ENCODE assay signal across 20 cellular contexts in genomic region chr16:50278251-50278650, GRCh38. TPM values are rescaled to one million over a fixed set of nuclear protein-coding genes. Genes with fewer than 3 reads are reported as not detected.
DNase-seq lines count a peak whose midpoint lies in the region; ATAC-seq and TF ChIP-seq lines count a peak whose summit lies in the region.
"Had no signal": no experiment of that assay in that cellular context is flagged by ENCODE, and none has a peak within 500 bp of the region (broad histone marks: within the 10 kb centered on the region; RNA-seq: fewer than 3 reads in every experiment).

No MANE protein-coding gene starts in this region.

- H3K4me1 ChIP-seq in HAP-1, result peaks cover 17% of the 10 kb centered on the region
- no peaks in the 10 kb centered on the region for H3K4me1 ChIP-seq in uterus

- no peaks in the 10 kb centered on the region for H3K9me3 Mint-ChIP-seq in T-helper 2 cell treated with Interferon-gamma antibody and Interleukin-4, amounts not matched to agents 5 μg/mL and 100 μg/mL, for 36 hours
- H3K9me3 Mint-ChIP-seq in activated naive CD8-positive, alpha-beta T cell (ENCODE audit: low read depth), result no peaks in the 10 kb centered on the region
- H3K9me3 Mint-ChIP-seq in natural killer cell (peaks cover 0 to 4% of the 10 kb centered on the region in 2 donors), endothelial cell (ENCODE audit: unreplicated experiment) (no peaks in the 10 kb centered on the region)

- in situ Hi-C loops in HAP-1 (cut with MboI; ENCODE audit: low sequenced_read_pairs), result no loop called here

- no peak for DNase-seq in T-helper 2 cell treated with Interferon-gamma antibody and Interleukin-4, amounts not matched to agents 5 μg/mL and 100 μg/mL, for 36 hours (ENCODE audit: low spot score)
- DNase-seq in T-helper 2 cell (no peak), HAP-1 (ENCODE audit: low spot score in 2 of 2) (peak; percentile 36 to 91), natural killer cell (no peak), uterus (no peak), endothelial cell (ENCODE audit: low spot score) (no peak)
- DNase-seq: 8988T; DND-41; effector CD4-positive, alpha-beta T cell; NCI-H1417 treated with DMSO at 0.1 percent for 48 hours; NCI-H2171; NCI-H774; nephron progenitor cell; Peyer's patch; upper lobe of left lung had no signal

- no peaks in the 10 kb centered on the region for H3K9me3 ChIP-seq in HAP-1
- H3K9me3 ChIP-seq in uterus, result no peaks in the 10 kb centered on the region
- H3K9me3 ChIP-seq: Peyer's patch, psoas muscle, upper lobe of left lung had no signal

- peak overlapping the region; percentile 79 for H3K27ac Mint-ChIP-seq in T-helper 2 cell treated with Interferon-gamma antibody and Interleukin-4, amounts not matched to agents 5 μg/mL and 100 μg/mL, for 36 hours
- peak overlapping the region; percentile 92 for H3K27ac Mint-ChIP-seq in activated naive CD8-positive, alpha-beta T cell
- peak overlapping the region; percentile 91 to 99 for H3K27ac Mint-ChIP-seq in natural killer cell
- H3K27ac Mint-ChIP-seq in endothelial cell (ENCODE audit: unreplicated experiment), result no peak overlapping the region
- H3K27ac Mint-ChIP-seq: nephron progenitor cell had no signal

- H3K4me3 ChIP-seq in HAP-1, result no peak overlapping the region
- no peak overlapping the region for H3K4me3 ChIP-seq in uterus
- H3K4me3 ChIP-seq: lung, Peyer's patch, psoas muscle had no signal

- no peak for TF ChIP-seq POLR2A in uterus (IDR thresholded peaks at IDR 0.05)

- peaks cover 62% of the 10 kb centered on the region for H3K36me3 Mint-ChIP-seq in T-helper 2 cell treated with Interferon-gamma antibody and Interleukin-4, amounts not matched to agents 5 μg/mL and 100 μg/mL, for 36 hours (ENCODE audit: low read depth)
- no peaks in the 10 kb centered on the region for H3K36me3 Mint-ChIP-seq in activated naive CD8-positive, alpha-beta T cell
- H3K36me3 Mint-ChIP-seq in natural killer cell, result peaks cover 7% of the 10 kb centered on the region
- H3K36me3 Mint-ChIP-seq in endothelial cell (ENCODE audit: low read depth, unreplicated experiment), result peaks cover 4% of the 10 kb centered on the region

- no peaks in the 10 kb centered on the region for H3K27me3 Mint-ChIP-seq in T-helper 2 cell treated with Interferon-gamma antibody and Interleukin-4, amounts not matched to agents 5 μg/mL and 100 μg/mL, for 36 hours (ENCODE audit: low read depth)
- no peaks in the 10 kb centered on the region for H3K27me3 Mint-ChIP-seq in activated naive CD8-positive, alpha-beta T cell
- H3K27me3 Mint-ChIP-seq in natural killer cell (ENCODE audit: low read depth in 2 of 2) (no peaks in the 10 kb centered on the region), endothelial cell (ENCODE audit: unreplicated experiment) (peaks cover 3% of the 10 kb centered on the region)

- H3K4me3 Mint-ChIP-seq in T-helper 2 cell treated with Interferon-gamma antibody and Interleukin-4, amounts not matched to agents 5 μg/mL and 100 μg/mL, for 36 hours, result peak overlapping the region; percentile 71
- peak overlapping the region; percentile 73 for H3K4me3 Mint-ChIP-seq in activated naive CD8-positive, alpha-beta T cell
- peak overlapping the region; percentile 67 for H3K4me3 Mint-ChIP-seq in natural killer cell
- H3K4me3 Mint-ChIP-seq in endothelial cell (ENCODE audit: unreplicated experiment), result no peak overlapping the region
- H3K4me3 Mint-ChIP-seq: nephron progenitor cell had no signal

- H3K4me1 Mint-ChIP-seq in T-helper 2 cell treated with Interferon-gamma antibody and Interleukin-4, amounts not matched to agents 5 μg/mL and 100 μg/mL, for 36 hours (ENCODE audit: low read depth), result peaks cover 73% of the 10 kb centered on the region
- H3K4me1 Mint-ChIP-seq in activated naive CD8-positive, alpha-beta T cell (ENCODE audit: low read depth), result peaks cover 89% of the 10 kb centered on the region
- H3K4me1 Mint-ChIP-seq in natural killer cell (peaks cover 80 to 86% of the 10 kb centered on the region in 2 donors), endothelial cell (ENCODE audit: unreplicated experiment) (peaks cover 5% of the 10 kb centered on the region)

- H3K27ac ChIP-seq in uterus, result no peak overlapping the region
- H3K27ac ChIP-seq: psoas muscle had no signal

- intact Hi-C loops in natural killer cell (cut with micrococcal nuclease) (no loop called here), uterus (cut with DNase I; ENCODE audit: low total_unique reads) (no loop called here)

- ATAC-seq in natural killer cell (no peak), GM21528 (IDR thresholded peaks at IDR 0.05; ENCODE audit: low FRiP score, unreplicated experiment) (no peak)
- ATAC-seq: psoas muscle had no signal

- H3K27me3 ChIP-seq in HAP-1 (ENCODE audit: low read depth) (no peaks in the 10 kb centered on the region), uterus (no peaks in the 10 kb centered on the region)
- H3K27me3 ChIP-seq: heart left ventricle, Peyer's patch, upper lobe of left lung had no signal

- H3K36me3 ChIP-seq in HAP-1 (replicated peaks), result no peaks in the 10 kb centered on the region
- no peaks in the 10 kb centered on the region for H3K36me3 ChIP-seq in uterus
- H3K36me3 ChIP-seq: heart left ventricle, Peyer's patch, upper lobe of left lung had no signal

- TF ChIP-seq CTCF in natural killer cell (IDR thresholded peaks at IDR 0.05) (no peak), uterus (IDR thresholded peaks at IDR 0.05) (no peak), endothelial cell (IDR thresholded peaks at IDR 0.05; ENCODE audit: unreplicated experiment) (no peak)

RNA-seq across cellular contexts. Expression of gene ADCY7, which starts 11.9 kb away (rescaled TPM):
- 100 to 1,000 TPM; 479 to 591 (median 512) TPM for total RNA-seq in natural killer cell
- total RNA-seq in uterus, result 10 to 100 TPM in 1 of 4 donors, 1 to 10 TPM in 3; 3.3 to 25.9 (median 6.6) TPM
- total RNA-seq in endothelial cell (ENCODE audit: unreplicated experiment), result 3.2 TPM

Comparison
In these comparisons a context has a peak if more than half of its experiments do, and no peak if none do; other contexts are left out.
1. DNase-seq: peak in HAP-1 (2 of 2); none in T-helper 2 cell treated with Interferon-gamma antibody and Interleukin-4, amounts not matched to agents 5 μg/mL and 100 μg/mL, for 36 hours (single experiment), T-helper 2 cell (0 of 5), natural killer cell (single experiment), uterus (0 of 2) and endothelial cell (single experiment).
2. RNA of gene ADCY7, which starts 11.9 kb away (total RNA-seq): 479 to 591 TPM in natural killer cell; 3.3 to 25.9 TPM in uterus and 3.2 TPM in endothelial cell (single experiment); every median in the first group is over 10 times any median in the second.